Comparison of ENCODE assay signal across 1 cellular context in genomic region chr11:46987183-46987582, GRCh38.
TF ChIP-seq lines count a peak whose summit lies in the region.

No MANE protein-coding gene starts in this region.

TF ChIP-seq in WTC11, 78 proteins besides CTCF, POLR2A, EP300 and RAD21 (continued from another document):
- TF ChIP-seq TP53 (CRISPR knock-in tag; IDR thresholded peaks at IDR 0.05) = no peak
- TF ChIP-seq FOXP1 (CRISPR knock-in tag; IDR thresholded peaks at IDR 0.05; ENCODE audit: borderline replicate concordance) = no peak
